Comparison of ENCODE assay signal across 13 cellular contexts in genomic region chr7:55120501-55121198, GRCh38.
DNase-seq lines count a peak whose midpoint lies in the region; ATAC-seq, FAIRE-seq and TF ChIP-seq lines count a peak whose summit lies in the region.
"Had no signal": no experiment of that assay in that cellular context is flagged by ENCODE, and none has a peak within 500 bp of the region (broad histone marks: within the 10 kb centered on the region; RNA-seq: fewer than 3 reads in every experiment).

No MANE protein-coding gene starts in this region.

- intact Hi-C loops in IMR-90 (cut with micrococcal nuclease), result no loop called here
- intact Hi-C loops in breast epithelium (cut with DNase I; ENCODE audit: low total_unique reads), result no loop called here

- DNase-seq in IMR-90 (peak; percentile 90), breast epithelium (ENCODE audit: low spot score in 2 of 2) (no peak), iris pigment epithelial cell (ENCODE audit: low read depth) (peak; percentile 78), suprapubic skin (ENCODE audit: low spot score in 2 of 2) (no peak), D341Med (ENCODE audit: low spot score) (no peak), D721Med (ENCODE audit: insufficient read length, low spot score) (no peak)
- DNase-seq in activated CD4-positive, alpha-beta memory T cell treated with anti-CD3 and anti-CD28 coated beads, Interleukin-2, amount 10 ng/mL, durations not matched to agents 7 days and 5 days, result no peak
- DNase-seq: head of caudate nucleus, T-helper 2 cell had no signal

- peak overlapping the region; percentile 89 for H2BK5ac ChIP-seq in IMR-90 (ENCODE audit: low read depth, low read length, poor library complexity, severe bottlenecking)

- H3K9ac ChIP-seq in IMR-90 (ENCODE audit: low read depth, low read length), result peak overlapping the region; percentile 7; the same call in 1 of the 2 replicates
- H3K9ac ChIP-seq: neural progenitor cell had no signal

- H2AK9ac ChIP-seq in IMR-90 (replicated peaks; ENCODE audit: low read depth, low read length, poor library complexity), result no peak overlapping the region

- in situ Hi-C loops in IMR-90 (cut with MboI; ENCODE audit: low sequenced_read_pairs), result no loop called here

- no peaks in the 10 kb centered on the region for H3K36me3 Mint-ChIP-seq in activated CD4-positive, alpha-beta memory T cell treated with anti-CD3 and anti-CD28 coated beads, Interleukin-2, amount 10 ng/mL, durations not matched to agents 7 days and 5 days (ENCODE audit: low read depth)
- H3K36me3 Mint-ChIP-seq: brain, neural progenitor cell had no signal

- H3K4me3 ChIP-seq in IMR-90 (ENCODE audit: insufficient read depth, low read depth, low read length) (no peak overlapping the region), breast epithelium (no peak overlapping the region), suprapubic skin (no peak overlapping the region)
- H3K4me3 ChIP-seq: neural progenitor cell had no signal

- H3K36me3 ChIP-seq in IMR-90 (ENCODE audit: control insufficient read depth, insufficient read depth, low read length), result peaks cover 3% of the 10 kb centered on the region
- H3K36me3 ChIP-seq in breast epithelium, result no peaks in the 10 kb centered on the region
- peaks cover 3% of the 10 kb centered on the region for H3K36me3 ChIP-seq in suprapubic skin
- H3K36me3 ChIP-seq: neural progenitor cell had no signal

- peak overlapping the region; percentile 81; the same call in 1 of the 2 replicates for H3K4ac ChIP-seq in IMR-90 (ENCODE audit: low read depth, low read length)

- peak overlapping the region; percentile 85 for H4K5ac ChIP-seq in IMR-90 (ENCODE audit: low read depth, low read length)

- no peak for TF ChIP-seq POLR2A in IMR-90 (IDR thresholded peaks at IDR 0.05; ENCODE audit: low read depth, low read length)
- no peak for TF ChIP-seq POLR2A in breast epithelium (IDR thresholded peaks at IDR 0.05)
- no peak for TF ChIP-seq POLR2A in suprapubic skin (IDR thresholded peaks at IDR 0.05)

- H3K23ac ChIP-seq in IMR-90 (ENCODE audit: low read depth, low read length), result peak overlapping the region; percentile 60; the same call in 1 of the 2 replicates

- H3K27ac ChIP-seq in IMR-90 (ENCODE audit: insufficient read depth, low read length), result peak overlapping the region; percentile 95; the same call in 1 of the 2 replicates
- peak overlapping the region; percentile 81 to 94 for H3K27ac ChIP-seq in breast epithelium
- peak overlapping the region; percentile 88 for H3K27ac ChIP-seq in suprapubic skin
- H3K27ac ChIP-seq: neural progenitor cell had no signal

- H3K27me3 ChIP-seq in IMR-90 (ENCODE audit: control insufficient read depth, insufficient read depth, low read length), result no peaks in the 10 kb centered on the region
- no peaks in the 10 kb centered on the region for H3K27me3 ChIP-seq in breast epithelium
- no peaks in the 10 kb centered on the region for H3K27me3 ChIP-seq in suprapubic skin
- H3K27me3 ChIP-seq: neural progenitor cell had no signal

- H2AK5ac ChIP-seq in IMR-90 (ENCODE audit: low read depth, low read length), result peak overlapping the region; percentile 53; the same call in 1 of the 2 replicates

- TF ChIP-seq RAD21 in IMR-90 (IDR thresholded peaks at IDR 0.05; ENCODE audit: low read length), result no peak

- peak overlapping the region; percentile 91; the same call in 1 of the 3 replicates for H2BK15ac ChIP-seq in IMR-90 (ENCODE audit: low read depth, low read length)

- no peaks in the 10 kb centered on the region for H3K9me3 ChIP-seq in IMR-90 (ENCODE audit: control insufficient read depth, insufficient read depth, low read length)
- no peaks in the 10 kb centered on the region for H3K9me3 ChIP-seq in breast epithelium
- no peaks in the 10 kb centered on the region for H3K9me3 ChIP-seq in suprapubic skin

- H3K4me3 Mint-ChIP-seq in activated CD4-positive, alpha-beta memory T cell treated with anti-CD3 and anti-CD28 coated beads, Interleukin-2, amount 10 ng/mL, durations not matched to agents 7 days and 5 days, result no peak overlapping the region
- H3K4me3 Mint-ChIP-seq: brain, neural progenitor cell had no signal

- peak overlapping the region; percentile 69; the same call in 1 of the 2 replicates for H2BK20ac ChIP-seq in IMR-90 (ENCODE audit: low read depth, low read length)

- H3K27me3 Mint-ChIP-seq in activated CD4-positive, alpha-beta memory T cell treated with anti-CD3 and anti-CD28 coated beads, Interleukin-2, amount 10 ng/mL, durations not matched to agents 7 days and 5 days, result peaks cover 9% of the 10 kb centered on the region

- H3K14ac ChIP-seq in IMR-90 (replicated peaks; ENCODE audit: low read depth, low read length), result peak overlapping the region; percentile 80

- peak overlapping the region; percentile 84 for H3K18ac ChIP-seq in IMR-90 (ENCODE audit: low read depth, low read length)

- no peak for FAIRE-seq in D721Med (lab: Jason Lieb, UNC)

- peaks cover 37% of the 10 kb centered on the region for H3K9me1 ChIP-seq in IMR-90 (ENCODE audit: insufficient read depth, low read length)

- peaks cover 32% of the 10 kb centered on the region for H3K4me1 ChIP-seq in IMR-90 (ENCODE audit: control insufficient read depth, insufficient read depth, low read length)
- H3K4me1 ChIP-seq in breast epithelium, result peaks cover 14 to 23% of the 10 kb centered on the region in 2 donors
- peaks cover 62% of the 10 kb centered on the region for H3K4me1 ChIP-seq in suprapubic skin
- H3K4me1 ChIP-seq: neural progenitor cell had no signal

- TF ChIP-seq EP300 in suprapubic skin (IDR thresholded peaks at IDR 0.05), result no peak

- peaks cover 7% of the 10 kb centered on the region; the same call in 1 of the 2 replicates for H4K20me1 ChIP-seq in IMR-90 (ENCODE audit: insufficient read depth, low read length)

- 44% methylated on average over 1 of the region's 7 CpGs; no CpG with 5 or more reads in 1 of the 2 experiments for WGBS in IMR-90 (ENCODE audit: extremely low coverage in 2 of 2, insufficient read length in 1 of 2), 2 experiments
- 53% methylated on average over 7 of the region's 7 CpGs for WGBS in suprapubic skin

- H3K4me2 ChIP-seq in IMR-90 (ENCODE audit: low read depth, low read length), result no peak overlapping the region; the same call in 1 of the 2 replicates
- H3K4me2 ChIP-seq: neural progenitor cell had no signal

- TF ChIP-seq CTCF in IMR-90 (conservative IDR thresholded peaks at IDR 0.05; ENCODE audit: low read depth, low read length), result no peak
- no peak for TF ChIP-seq CTCF in breast epithelium (IDR thresholded peaks at IDR 0.05)
- no peak for TF ChIP-seq CTCF in suprapubic skin (IDR thresholded peaks at IDR 0.05)
- no peak for TF ChIP-seq CTCF in D721Med (IDR thresholded peaks at IDR 0.05; ENCODE audit: insufficient read depth, missing control alignments)

- no TSS peak for BruUV-seq in IMR-90 (replicated peaks; lab: Mats Ljungman, UMichigan)

- H3K27ac Mint-ChIP-seq in activated CD4-positive, alpha-beta memory T cell treated with anti-CD3 and anti-CD28 coated beads, Interleukin-2, amount 10 ng/mL, durations not matched to agents 7 days and 5 days, result no peak overlapping the region
- H3K27ac Mint-ChIP-seq: neural progenitor cell had no signal

- H3K56ac ChIP-seq in IMR-90 (ENCODE audit: extremely low read depth, insufficient read depth, low read length), result no peak overlapping the region

- ATAC-seq in IMR-90 (ENCODE audit: low read depth) (peak; percentile 86), GM21447 (IDR thresholded peaks at IDR 0.05; ENCODE audit: unreplicated experiment) (no peak)
- ATAC-seq: HCT116 had no signal

- no peaks in the 10 kb centered on the region for H3K4me1 Mint-ChIP-seq in activated CD4-positive, alpha-beta memory T cell treated with anti-CD3 and anti-CD28 coated beads, Interleukin-2, amount 10 ng/mL, durations not matched to agents 7 days and 5 days

- H3K79me1 ChIP-seq in IMR-90 (ENCODE audit: low read depth in 1 of 2, low read length in 2 of 2), result peaks cover 53 to 92% of the 10 kb centered on the region in 2 experiments

- no peaks in the 10 kb centered on the region for H3K9me3 Mint-ChIP-seq in activated CD4-positive, alpha-beta memory T cell treated with anti-CD3 and anti-CD28 coated beads, Interleukin-2, amount 10 ng/mL, durations not matched to agents 7 days and 5 days
- H3K9me3 Mint-ChIP-seq: brain, neural progenitor cell had no signal

- H2BK120ac ChIP-seq in IMR-90 (ENCODE audit: low read depth, low read length), result peak overlapping the region; percentile 58; the same call in 1 of the 2 replicates

- peak overlapping the region; percentile 63 for H4K91ac ChIP-seq in IMR-90 (ENCODE audit: insufficient read depth, low read depth, low read length)

- CTCF ChIA-PET in IMR-90 (lab: Yijun Ruan, JAX), result interaction anchor here (1.3 kb wide), 1 partner anchor 22 kb away, joined by 3 read pairs; no protein-coding TSS in a partner anchor
- CTCF ChIA-PET in activated CD4-positive, alpha-beta memory T cell treated with anti-CD3 and anti-CD28 coated beads, Interleukin-2, amount 10 ng/mL, durations not matched to agents 7 days and 5 days (lab: Charles Lee), result no interaction called here

- POLR2A ChIA-PET in IMR-90 (lab: Charles Lee; ENCODE audit: unreplicated experiment), result no interaction called here
- POLR2A ChIA-PET in activated CD4-positive, alpha-beta memory T cell treated with anti-CD3 and anti-CD28 coated beads, Interleukin-2, amount 10 ng/mL, durations not matched to agents 7 days and 5 days (lab: Charles Lee), result no interaction called here

- no peak overlapping the region for H2AFZ ChIP-seq in IMR-90 (replicated peaks; ENCODE audit: low read length, poor library complexity)
- H2AFZ ChIP-seq: neural progenitor cell had no signal

- dilution Hi-C loops in IMR-90 (cut with HindIII; ENCODE audit: low sequenced_read_pairs, unreplicated experiment), result no loop called here

- peak overlapping the region; percentile 33 to 67; a peak in 2 of 4 replicates for H4K8ac ChIP-seq in IMR-90 (ENCODE audit: low read depth in 2 of 2, low read length in 2 of 2)

TF ChIP-seq in IMR-90, 13 proteins besides CTCF, POLR2A, EP300 and RAD21:
- TF ChIP-seq RFX5 (IDR thresholded peaks at IDR 0.05; ENCODE audit: low read depth, low read length) (no peak), NFE2L2 (IDR thresholded peaks at IDR 0.05; ENCODE audit: low read depth, low read length) (no peak), CEBPB (IDR thresholded peaks at IDR 0.05; ENCODE audit: low read depth, low read length) (peak; percentile 83)
TF ChIP-seq in IMR-90: peak in this region for 1.

Comparison
In these comparisons a context has a peak if more than half of its experiments do, and no peak if none do; other contexts are left out.
1. DNase-seq: peak in IMR-90 (single experiment) and iris pigment epithelial cell (single experiment); none in breast epithelium (0 of 2), suprapubic skin (0 of 2), activated CD4-positive, alpha-beta memory T cell treated with anti-CD3 and anti-CD28 coated beads, Interleukin-2, amount 10 ng/mL, durations not matched to agents 7 days and 5 days (single experiment), D341Med (single experiment) and D721Med (single experiment).
2. Peak in every context shown above with its lines, with median percentiles within 50 percentile points of each other: H3K27ac ChIP-seq.